ENCODE assay signal across 8 cellular contexts in genomic region chr13:73984949-73985691, GRCh38.
DNase-seq lines count a peak whose midpoint lies in the region; ATAC-seq and TF ChIP-seq lines count a peak whose summit lies in the region.

No MANE protein-coding gene starts in this region.

- H3K4me2 ChIP-seq in GM23338, result 0 out of 2 replicates have a peak overlapping the region, but pooled peaks have one; percentile 27

- H4K20me1 ChIP-seq in GM23338 (replicated peaks; ENCODE audit: insufficient read depth), result no peaks in the 10 kb centered on the region

- DNase-seq in GM23338 (ENCODE audit: low spot score) (peak; percentile 37), NOMO-1 treated with dmso at 0.1 percent for 144 hours (lab: John Stamatoyannopoulos, UW; ENCODE audit: unreplicated experiment) (no peak), foreskin fibroblast (no peak), RWPE1 (ENCODE audit: low spot score) (no peak)
- DNase-seq in activated CD4-positive, alpha-beta T cell treated with anti-CD3 and anti-CD28 coated beads for 24 hours (ENCODE audit: low read depth in 2 of 2), result peak; percentile 52 to 59
- DNase-seq in activated naive CD8-positive, alpha-beta T cell treated with anti-CD3 and anti-CD28 coated beads for 36 hours, result peak; percentile 79
- DNase-seq in stimulated activated CD4-positive, alpha-beta T cell treated with anti-CD3 and anti-CD28 coated beads, Interleukin-1b, Interleukin-23, amount 100 ng/mL, for 4 hours (ENCODE audit: low read depth in 2 of 2), result peak; percentile 40 to 70

- H3K4me3 Mint-ChIP-seq in GM23338, result no peak overlapping the region
- peak overlapping the region; percentile 78 for H3K4me3 Mint-ChIP-seq in activated naive CD8-positive, alpha-beta T cell treated with anti-CD3 and anti-CD28 coated beads for 36 hours

- no peaks in the 10 kb centered on the region for H3K27me3 ChIP-seq in GM23338 (ENCODE audit: insufficient read depth)

- peak overlapping the region; percentile 82; the same call in 1 of the 2 replicates for H2AFZ ChIP-seq in GM23338

- H3K9me3 Mint-ChIP-seq in GM23338, result no peaks in the 10 kb centered on the region
- peaks cover 1% of the 10 kb centered on the region for H3K9me3 Mint-ChIP-seq in activated naive CD8-positive, alpha-beta T cell treated with anti-CD3 and anti-CD28 coated beads for 36 hours

- no peaks in the 10 kb centered on the region for H3K9me2 ChIP-seq in GM23338 (ENCODE audit: insufficient read depth)

- peak in 1 of 2 experiments; percentile 57; a peak in 2 of 4 replicates for TF ChIP-seq CTCF in GM23338 (conservative IDR thresholded peaks at IDR 0.05; ENCODE audit: low read depth in 2 of 2)
- no peak for TF ChIP-seq CTCF in foreskin fibroblast (IDR thresholded peaks at IDR 0.05; ENCODE audit: low read depth, low read length)
- TF ChIP-seq CTCF in RWPE1 (conservative IDR thresholded peaks at IDR 0.05; ENCODE audit: low read depth), result no peak

- H3K36me3 ChIP-seq in GM23338 (ENCODE audit: insufficient read depth), result no peaks in the 10 kb centered on the region

- peak overlapping the region; percentile 76 for H3K27ac Mint-ChIP-seq in GM23338
- peak overlapping the region; percentile 96 for H3K27ac Mint-ChIP-seq in activated naive CD8-positive, alpha-beta T cell treated with anti-CD3 and anti-CD28 coated beads for 36 hours

- H3F3A ChIP-seq in GM23338 (replicated peaks; ENCODE audit: low read depth), result no peaks in the 10 kb centered on the region

- no peaks in the 10 kb centered on the region for H3K36me3 Mint-ChIP-seq in GM23338 (ENCODE audit: low read depth)
- peaks cover 17% of the 10 kb centered on the region for H3K36me3 Mint-ChIP-seq in activated naive CD8-positive, alpha-beta T cell treated with anti-CD3 and anti-CD28 coated beads for 36 hours

- H3K4me1 ChIP-seq in GM23338 (ENCODE audit: insufficient read depth), result peaks cover 16% of the 10 kb centered on the region

- H3K27ac ChIP-seq in GM23338 (ENCODE audit: low read depth) (no peak overlapping the region), RWPE1 (no peak overlapping the region)

- CTCF ChIA-PET in RWPE1 (lab: Yijun Ruan, JAX), result interaction anchor here (0.8 kb wide), 1 partner anchor 34 kb away, joined by 3 read pairs; no protein-coding TSS in a partner anchor

- no peaks in the 10 kb centered on the region for H3K79me2 ChIP-seq in GM23338 (replicated peaks; ENCODE audit: insufficient read depth)

- ATAC-seq in GM23338 (peak; percentile 74), GM18870 (IDR thresholded peaks at IDR 0.05; ENCODE audit: unreplicated experiment) (no peak)

- H3K4me3 ChIP-seq in GM23338 (no peak overlapping the region), foreskin fibroblast (ENCODE audit: low read depth in 1 of 2, low read length in 2 of 2) (no peak overlapping the region)

- H3K4me1 Mint-ChIP-seq in GM23338, result peaks cover 22% of the 10 kb centered on the region
- peaks cover 39% of the 10 kb centered on the region for H3K4me1 Mint-ChIP-seq in activated naive CD8-positive, alpha-beta T cell treated with anti-CD3 and anti-CD28 coated beads for 36 hours

- POLR2A ChIA-PET in RWPE1 (lab: Yijun Ruan, JAX; ENCODE audit: low non-redundant PET), result no interaction called here

- H3K27me3 Mint-ChIP-seq in GM23338 (ENCODE audit: insufficient read depth, low read depth, poor library complexity), result no peaks in the 10 kb centered on the region
- H3K27me3 Mint-ChIP-seq in activated naive CD8-positive, alpha-beta T cell treated with anti-CD3 and anti-CD28 coated beads for 36 hours, result no peaks in the 10 kb centered on the region

TF ChIP-seq in GM23338, 12 proteins besides CTCF, POLR2A, EP300 and RAD21 (continues in another document):
- TF ChIP-seq, protein P1, sequence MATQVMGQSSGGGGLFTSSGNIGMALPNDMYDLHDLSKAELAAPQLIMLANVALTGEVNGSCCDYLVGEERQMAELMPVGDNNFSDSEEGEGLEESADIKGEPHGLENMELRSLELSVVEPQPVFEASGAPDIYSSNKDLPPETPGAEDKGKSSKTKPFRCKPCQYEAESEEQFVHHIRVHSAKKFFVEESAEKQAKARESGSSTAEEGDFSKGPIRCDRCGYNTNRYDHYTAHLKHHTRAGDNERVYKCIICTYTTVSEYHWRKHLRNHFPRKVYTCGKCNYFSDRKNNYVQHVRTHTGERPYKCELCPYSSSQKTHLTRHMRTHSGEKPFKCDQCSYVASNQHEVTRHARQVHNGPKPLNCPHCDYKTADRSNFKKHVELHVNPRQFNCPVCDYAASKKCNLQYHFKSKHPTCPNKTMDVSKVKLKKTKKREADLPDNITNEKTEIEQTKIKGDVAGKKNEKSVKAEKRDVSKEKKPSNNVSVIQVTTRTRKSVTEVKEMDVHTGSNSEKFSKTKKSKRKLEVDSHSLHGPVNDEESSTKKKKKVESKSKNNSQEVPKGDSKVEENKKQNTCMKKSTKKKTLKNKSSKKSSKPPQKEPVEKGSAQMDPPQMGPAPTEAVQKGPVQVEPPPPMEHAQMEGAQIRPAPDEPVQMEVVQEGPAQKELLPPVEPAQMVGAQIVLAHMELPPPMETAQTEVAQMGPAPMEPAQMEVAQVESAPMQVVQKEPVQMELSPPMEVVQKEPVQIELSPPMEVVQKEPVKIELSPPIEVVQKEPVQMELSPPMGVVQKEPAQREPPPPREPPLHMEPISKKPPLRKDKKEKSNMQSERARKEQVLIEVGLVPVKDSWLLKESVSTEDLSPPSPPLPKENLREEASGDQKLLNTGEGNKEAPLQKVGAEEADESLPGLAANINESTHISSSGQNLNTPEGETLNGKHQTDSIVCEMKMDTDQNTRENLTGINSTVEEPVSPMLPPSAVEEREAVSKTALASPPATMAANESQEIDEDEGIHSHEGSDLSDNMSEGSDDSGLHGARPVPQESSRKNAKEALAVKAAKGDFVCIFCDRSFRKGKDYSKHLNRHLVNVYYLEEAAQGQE (IDR thresholded peaks at IDR 0.05; ENCODE audit: unreplicated experiment), result no peak
- no peak for TF ChIP-seq ZNF331 (CRISPR knock-in tag; IDR thresholded peaks at IDR 0.05; ENCODE audit: low read depth)
- no peak for TF ChIP-seq ZNF114 (CRISPR knock-in tag; IDR thresholded peaks at IDR 0.05)
- TF ChIP-seq STAT1 (IDR thresholded peaks at IDR 0.05; ENCODE audit: unreplicated experiment), result no peak
- no peak for TF ChIP-seq NANOG (IDR thresholded peaks at IDR 0.05; ENCODE audit: borderline replicate concordance)
- TF ChIP-seq, protein P2, sequence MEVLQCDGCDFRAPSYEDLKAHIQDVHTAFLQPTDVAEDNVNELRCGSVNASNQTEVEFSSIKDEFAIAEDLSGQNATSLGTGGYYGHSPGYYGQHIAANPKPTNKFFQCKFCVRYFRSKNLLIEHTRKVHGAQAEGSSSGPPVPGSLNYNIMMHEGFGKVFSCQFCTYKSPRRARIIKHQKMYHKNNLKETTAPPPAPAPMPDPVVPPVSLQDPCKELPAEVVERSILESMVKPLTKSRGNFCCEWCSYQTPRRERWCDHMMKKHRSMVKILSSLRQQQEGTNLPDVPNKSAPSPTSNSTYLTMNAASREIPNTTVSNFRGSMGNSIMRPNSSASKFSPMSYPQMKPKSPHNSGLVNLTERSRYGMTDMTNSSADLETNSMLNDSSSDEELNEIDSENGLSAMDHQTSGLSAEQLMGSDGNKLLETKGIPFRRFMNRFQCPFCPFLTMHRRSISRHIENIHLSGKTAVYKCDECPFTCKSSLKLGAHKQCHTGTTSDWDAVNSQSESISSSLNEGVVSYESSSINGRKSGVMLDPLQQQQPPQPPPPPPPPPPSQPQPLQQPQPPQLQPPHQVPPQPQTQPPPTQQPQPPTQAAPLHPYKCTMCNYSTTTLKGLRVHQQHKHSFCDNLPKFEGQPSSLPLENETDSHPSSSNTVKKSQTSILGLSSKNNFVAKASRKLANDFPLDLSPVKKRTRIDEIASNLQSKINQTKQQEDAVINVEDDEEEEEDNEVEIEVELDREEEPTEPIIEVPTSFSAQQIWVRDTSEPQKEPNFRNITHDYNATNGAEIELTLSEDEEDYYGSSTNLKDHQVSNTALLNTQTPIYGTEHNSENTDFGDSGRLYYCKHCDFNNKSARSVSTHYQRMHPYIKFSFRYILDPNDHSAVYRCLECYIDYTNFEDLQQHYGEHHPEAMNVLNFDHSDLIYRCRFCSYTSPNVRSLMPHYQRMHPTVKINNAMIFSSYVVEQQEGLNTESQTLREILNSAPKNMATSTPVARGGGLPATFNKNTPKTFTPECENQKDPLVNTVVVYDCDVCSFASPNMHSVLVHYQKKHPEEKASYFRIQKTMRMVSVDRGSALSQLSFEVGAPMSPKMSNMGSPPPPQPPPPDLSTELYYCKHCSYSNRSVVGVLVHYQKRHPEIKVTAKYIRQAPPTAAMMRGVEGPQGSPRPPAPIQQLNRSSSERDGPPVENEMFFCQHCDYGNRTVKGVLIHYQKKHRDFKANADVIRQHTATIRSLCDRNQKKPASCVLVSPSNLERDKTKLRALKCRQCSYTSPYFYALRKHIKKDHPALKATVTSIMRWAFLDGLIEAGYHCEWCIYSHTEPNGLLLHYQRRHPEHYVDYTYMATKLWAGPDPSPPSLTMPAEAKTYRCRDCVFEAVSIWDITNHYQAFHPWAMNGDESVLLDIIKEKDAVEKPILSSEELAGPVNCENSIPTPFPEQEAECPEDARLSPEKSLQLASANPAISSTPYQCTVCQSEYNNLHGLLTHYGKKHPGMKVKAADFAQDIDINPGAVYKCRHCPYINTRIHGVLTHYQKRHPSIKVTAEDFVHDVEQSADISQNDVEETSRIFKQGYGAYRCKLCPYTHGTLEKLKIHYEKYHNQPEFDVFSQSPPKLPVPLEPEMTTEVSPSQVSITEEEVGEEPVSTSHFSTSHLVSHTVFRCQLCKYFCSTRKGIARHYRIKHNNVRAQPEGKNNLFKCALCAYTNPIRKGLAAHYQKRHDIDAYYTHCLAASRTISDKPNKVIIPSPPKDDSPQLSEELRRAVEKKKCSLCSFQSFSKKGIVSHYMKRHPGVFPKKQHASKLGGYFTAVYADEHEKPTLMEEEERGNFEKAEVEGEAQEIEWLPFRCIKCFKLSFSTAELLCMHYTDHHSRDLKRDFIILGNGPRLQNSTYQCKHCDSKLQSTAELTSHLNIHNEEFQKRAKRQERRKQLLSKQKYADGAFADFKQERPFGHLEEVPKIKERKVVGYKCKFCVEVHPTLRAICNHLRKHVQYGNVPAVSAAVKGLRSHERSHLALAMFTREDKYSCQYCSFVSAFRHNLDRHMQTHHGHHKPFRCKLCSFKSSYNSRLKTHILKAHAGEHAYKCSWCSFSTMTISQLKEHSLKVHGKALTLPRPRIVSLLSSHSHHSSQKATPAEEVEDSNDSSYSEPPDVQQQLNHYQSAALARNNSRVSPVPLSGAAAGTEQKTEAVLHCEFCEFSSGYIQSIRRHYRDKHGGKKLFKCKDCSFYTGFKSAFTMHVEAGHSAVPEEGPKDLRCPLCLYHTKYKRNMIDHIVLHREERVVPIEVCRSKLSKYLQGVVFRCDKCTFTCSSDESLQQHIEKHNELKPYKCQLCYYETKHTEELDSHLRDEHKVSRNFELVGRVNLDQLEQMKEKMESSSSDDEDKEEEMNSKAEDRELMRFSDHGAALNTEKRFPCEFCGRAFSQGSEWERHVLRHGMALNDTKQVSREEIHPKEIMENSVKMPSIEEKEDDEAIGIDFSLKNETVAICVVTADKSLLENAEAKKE (CRISPR knock-in tag; IDR thresholded peaks at IDR 0.05), result no peak
- TF ChIP-seq EZH2phosphoT487 (IDR thresholded peaks at IDR 0.05; ENCODE audit: unreplicated experiment), result no peak

Comparison
In these comparisons a context has a peak if more than half of its experiments do, and no peak if none do; other contexts are left out.
1. DNase-seq: peak in GM23338 (single experiment), activated CD4-positive, alpha-beta T cell treated with anti-CD3 and anti-CD28 coated beads for 24 hours (2 of 2), activated naive CD8-positive, alpha-beta T cell treated with anti-CD3 and anti-CD28 coated beads for 36 hours (single experiment) and stimulated activated CD4-positive, alpha-beta T cell treated with anti-CD3 and anti-CD28 coated beads, Interleukin-1b, Interleukin-23, amount 100 ng/mL, for 4 hours (2 of 2); none in NOMO-1 treated with dmso at 0.1 percent for 144 hours (single experiment), foreskin fibroblast (0 of 2) and RWPE1 (single experiment).